ENCODE assay signal across 19 cellular contexts in genomic region chr1:12204754-12205658, GRCh38. TPM values are rescaled to one million over a fixed set of nuclear protein-coding genes. Genes with fewer than 3 reads are reported as not detected.
DNase-seq lines count a peak whose midpoint lies in the region; ATAC-seq and TF ChIP-seq lines count a peak whose summit lies in the region.
"Had no signal": no experiment of that assay in that cellular context is flagged by ENCODE, and none has a peak within 500 bp of the region (broad histone marks: within the 10 kb centered on the region; RNA-seq: fewer than 3 reads in every experiment).

No MANE protein-coding gene starts in this region.

- H3K9me3 Mint-ChIP-seq in central memory CD8-positive, alpha-beta T cell = no peaks in the 10 kb centered on the region
- H3K9me3 Mint-ChIP-seq: GM23338 had no signal

- H3K4me3 Mint-ChIP-seq in central memory CD8-positive, alpha-beta T cell = no peak overlapping the region
- H3K4me3 Mint-ChIP-seq: GM23338 had no signal

- H3K27ac Mint-ChIP-seq in central memory CD8-positive, alpha-beta T cell (ENCODE audit: low read depth) = peak overlapping the region; percentile 92
- H3K27ac Mint-ChIP-seq: GM23338 had no signal

- no peaks in the 10 kb centered on the region for H4K20me1 ChIP-seq in OCI-LY7 (ENCODE audit: insufficient read depth, low read length)
- H4K20me1 ChIP-seq in osteoblast (ENCODE audit: insufficient read depth, low read length) = no peaks in the 10 kb centered on the region

- H3K27me3 Mint-ChIP-seq in central memory CD8-positive, alpha-beta T cell = no peaks in the 10 kb centered on the region

- no peaks in the 10 kb centered on the region for H3K79me2 ChIP-seq in OCI-LY7 (ENCODE audit: insufficient read depth, low read depth, low read length)
- H3K79me2 ChIP-seq in osteoblast (ENCODE audit: insufficient read depth, low read length) = no peaks in the 10 kb centered on the region

- H3K27ac ChIP-seq in OCI-LY7 (ENCODE audit: low read depth, low read length, poor library complexity, severe bottlenecking) (no peak overlapping the region), osteoblast (ENCODE audit: low read depth, low read length) (no peak overlapping the region)
- H3K27ac ChIP-seq: esophagus muscularis mucosa, right atrium auricular region had no signal

- no peak for TF ChIP-seq CTCF in OCI-LY7 (conservative IDR thresholded peaks at IDR 0.05; ENCODE audit: low read length)
- TF ChIP-seq CTCF in osteoblast (IDR thresholded peaks at IDR 0.05; ENCODE audit: extremely low read depth, low read depth, low read length) = no peak

- intact Hi-C loops in OCI-LY7 (cut with micrococcal nuclease; ENCODE audit: unreplicated experiment) = no loop called here

- H2AFZ ChIP-seq in OCI-LY7 (ENCODE audit: low read length) (peak overlapping the region; percentile 61; the same call in 1 of the 2 replicates), osteoblast (ENCODE audit: low read length) (no peak overlapping the region)
- H2AFZ ChIP-seq: GM23338 had no signal

- no peaks in the 10 kb centered on the region for H3K9me2 ChIP-seq in OCI-LY7 (ENCODE audit: insufficient read depth, low read length)

- H3K27me3 ChIP-seq in osteoblast (ENCODE audit: insufficient read depth, low read length) = no peaks in the 10 kb centered on the region
- H3K27me3 ChIP-seq: esophagus muscularis mucosa, right atrium auricular region, uterus had no signal

- H3K9me3 ChIP-seq in OCI-LY7 (ENCODE audit: low read length) = no peaks in the 10 kb centered on the region
- no peaks in the 10 kb centered on the region for H3K9me3 ChIP-seq in osteoblast (ENCODE audit: low read depth, low read length)
- H3K9me3 ChIP-seq: esophagus muscularis mucosa, right atrium auricular region, uterus had no signal

- DNase-seq in activated T-cell treated with anti-CD3 and anti-CD28 coated beads, Interleukin-2, amount 50 U/mL, for 1 hour = peak; percentile 25
- no peak for DNase-seq in activated T-cell treated with anti-CD3 and anti-CD28 coated beads for 4 hours
- DNase-seq in OCI-LY7 (ENCODE audit: low spot score) = no peak
- DNase-seq in central memory CD8-positive, alpha-beta T cell (ENCODE audit: low spot score in 2 of 2) = no peak
- peak; percentile 77 for DNase-seq in osteoblast (ENCODE audit: insufficient read length, low spot score, missing footprints)
- DNase-seq in NCI-H1694 (lab: John Stamatoyannopoulos, UW) = no peak
- DNase-seq: activated gamma-delta T cell, COR-L47, dermis blood vessel endothelial cell, NCI-H1436 treated with DMSO at 0.1 percent for 48 hours, NCI-H226, T-helper 9 cell, uterus had no signal

- BruUV-seq in OCI-LY7 (replicated peaks; lab: Mats Ljungman, UMichigan) = no TSS peak

- peaks cover 66% of the 10 kb centered on the region for H3K4me1 Mint-ChIP-seq in central memory CD8-positive, alpha-beta T cell

- H3K4me1 ChIP-seq in OCI-LY7 (ENCODE audit: insufficient read depth, low read length, poor library complexity, severe bottlenecking) (peaks cover 23% of the 10 kb centered on the region), osteoblast (ENCODE audit: insufficient read depth, low read length) (no peaks in the 10 kb centered on the region)
- H3K4me1 ChIP-seq: uterus had no signal

- H3K36me3 ChIP-seq in OCI-LY7 (ENCODE audit: insufficient read depth, low read length) (no peaks in the 10 kb centered on the region), osteoblast (ENCODE audit: insufficient read depth, low read length) (peaks cover 20% of the 10 kb centered on the region)
- H3K36me3 ChIP-seq: uterus had no signal

- H3K4me3 ChIP-seq in OCI-LY7 (ENCODE audit: low read depth, low read length, poor library complexity, severe bottlenecking) (no peak overlapping the region), osteoblast (ENCODE audit: insufficient read depth, low read length) (no peak overlapping the region)
- H3K4me3 ChIP-seq: esophagus muscularis mucosa, GM23338, right atrium auricular region, uterus had no signal

- H3K36me3 Mint-ChIP-seq in central memory CD8-positive, alpha-beta T cell (ENCODE audit: insufficient read depth) = peaks cover 35% of the 10 kb centered on the region
- H3K36me3 Mint-ChIP-seq: brain had no signal

- ATAC-seq in central memory CD8-positive, alpha-beta T cell (replicated peaks; ENCODE audit: extremely low read depth, poor library complexity, severe bottlenecking) = no peak
- ATAC-seq in HG03342 (IDR thresholded peaks at IDR 0.05; ENCODE audit: unreplicated experiment) (no peak), HG02981 (IDR thresholded peaks at IDR 0.05; ENCODE audit: unreplicated experiment) (no peak)

- POLR2A ChIA-PET in OCI-LY7 (lab: Charles Lee) = no interaction called here

- H3K4me2 ChIP-seq in OCI-LY7 (ENCODE audit: low read length) (no peak overlapping the region), osteoblast (ENCODE audit: insufficient read depth, low read length) (no peak overlapping the region)

- CTCF ChIA-PET in OCI-LY7 (lab: Charles Lee; ENCODE audit: unreplicated experiment) = no interaction called here

RNA-seq across cellular contexts. Expression of gene VPS13D, which starts 24.8 kb away (rescaled TPM):
- 23.0 and 23.9 TPM in 2 replicates for total RNA-seq in OCI-LY7 (2014; rRNA removed; shearing (Covaris generic))
- 39.2 and 45.3 TPM in 2 replicates for total RNA-seq in OCI-LY7 (2022)
- total RNA-seq in osteoblast = 46.0 and 48.5 TPM in 2 replicates

RNA-seq across cellular contexts. Expression of gene TNFRSF1B, which starts 38.2 kb away (rescaled TPM):
- total RNA-seq in OCI-LY7 (2014; rRNA removed; shearing (Covaris generic)) = not detected in 2 replicates
- total RNA-seq in OCI-LY7 (2022) (not detected in 2 replicates), osteoblast (11.2 and 12.7 TPM in 2 replicates)

Comparison
In these comparisons a context has a peak if more than half of its experiments do, and no peak if none do; other contexts are left out.
1. DNase-seq: peak in activated T-cell treated with anti-CD3 and anti-CD28 coated beads, Interleukin-2, amount 50 U/mL, for 1 hour (single experiment) and osteoblast (single experiment); none in activated T-cell treated with anti-CD3 and anti-CD28 coated beads for 4 hours (single experiment), OCI-LY7 (single experiment), central memory CD8-positive, alpha-beta T cell (0 of 2) and NCI-H1694 (single experiment).
2. RNA of gene TNFRSF1B, which starts 38.2 kb away (total RNA-seq): 11.2 to 12.7 TPM in osteoblast; not detected in OCI-LY7; every median in the first group is over 10 times any median in the second.